22 cellular contexts compared by ENCODE assay signal in the genomic region with DNA sequence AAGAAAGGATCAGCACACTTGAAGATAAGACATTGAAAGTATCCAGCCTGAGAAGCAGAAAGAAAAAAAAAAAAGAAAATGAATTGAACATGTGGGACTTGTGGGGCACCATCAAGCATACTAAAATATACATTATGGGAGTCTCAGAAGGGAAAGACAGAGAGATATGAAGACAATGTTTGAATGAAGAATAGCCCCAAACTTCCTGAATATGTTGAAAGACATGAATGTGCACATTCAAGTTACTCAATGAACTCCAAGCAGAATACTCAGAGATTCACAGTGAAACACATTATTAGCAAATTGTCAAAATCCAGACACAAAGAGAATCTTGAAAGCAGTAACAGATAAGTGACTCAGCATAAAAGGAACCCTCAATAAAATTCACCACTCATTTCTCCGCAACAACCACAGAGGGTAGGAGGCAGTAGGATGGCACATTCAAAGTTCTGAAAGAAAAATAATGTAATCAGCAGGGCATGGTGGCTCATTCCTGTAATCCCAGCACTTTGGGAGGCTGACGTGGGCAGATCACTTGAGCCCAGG. TPM values are rescaled to one million over a fixed set of nuclear protein-coding genes. Genes with fewer than 3 reads are reported as not detected.
"Had no signal": no experiment of that assay in that cellular context is flagged by ENCODE, and none has a peak within 500 bp of the region (broad histone marks: within the 10 kb centered on the region; RNA-seq: fewer than 3 reads in every experiment).

No MANE protein-coding gene starts in this region.

- H3K9me3 Mint-ChIP-seq: activated naive CD4-positive, alpha-beta T cell treated with anti-CD3 and anti-CD28 coated beads for 36 hours; natural killer cell treated with Interleukin-12 subunit alpha and Interleukin-12 subunit beta and Interleukin-15 and Interleukin-18, amount 100 ng/mL, for 72 hours had no signal

- H2AFZ ChIP-seq: parathyroid adenoma had no signal

- DNase-seq: activated CD4-positive, alpha-beta T cell treated with anti-CD3 and anti-CD28 coated beads, Interleukin-2, amount 50 U/mL, for 4 hours; activated naive CD4-positive, alpha-beta T cell treated with anti-CD3 and anti-CD28 coated beads for 36 hours; anterior cingulate cortex; brain microvascular endothelial cell; central memory CD4-positive, alpha-beta T cell; endodermal cell; foreskin keratinocyte; glutamatergic neuron; hypothalamus; islet precursor cell; sigmoid colon; stimulated activated naive B cell treated with anti-CD40 and anti-IgM and Interleukin-4, amounts not matched to agents 10 μg/mL and 1 μg/mL and 100 μg/mL, for 72 hours; T1000; upper lobe of right lung; WERI-Rb-1 had no signal

- H3K4me1 ChIP-seq: foreskin keratinocyte, parathyroid adenoma, sigmoid colon, upper lobe of right lung had no signal

- FAIRE-seq: colon had no signal

- H3K9me3 ChIP-seq: neutrophil, thoracic aorta, upper lobe of right lung had no signal

- H3K27me3 Mint-ChIP-seq: stimulated activated naive B cell treated with anti-CD40 and anti-IgM and Interleukin-4, amounts not matched to agents 10 μg/mL and 1 μg/mL and 100 μg/mL, for 72 hours had no signal

- H3K27me3 ChIP-seq: brain microvascular endothelial cell, foreskin keratinocyte, neutrophil, sigmoid colon, upper lobe of right lung had no signal

- H3K36me3 ChIP-seq: brain microvascular endothelial cell, neutrophil, sigmoid colon, thoracic aorta, upper lobe of right lung, WERI-Rb-1 had no signal

- ATAC-seq: foreskin keratinocyte; natural killer cell treated with Interleukin-12 subunit alpha and Interleukin-12 subunit beta and Interleukin-15 and Interleukin-18, amount 100 ng/mL, for 72 hours; stimulated activated naive B cell treated with anti-CD40 and anti-IgM and Interleukin-4, amounts not matched to agents 10 μg/mL and 1 μg/mL and 100 μg/mL, for 72 hours; upper lobe of right lung had no signal

- H3K4me3 ChIP-seq: lung, sigmoid colon, thoracic aorta, upper lobe of right lung had no signal

- H3K4me3 Mint-ChIP-seq: activated naive CD4-positive, alpha-beta T cell treated with anti-CD3 and anti-CD28 coated beads for 36 hours; endodermal cell; natural killer cell treated with Interleukin-12 subunit alpha and Interleukin-12 subunit beta and Interleukin-15 and Interleukin-18, amount 100 ng/mL, for 72 hours; stimulated activated naive B cell treated with anti-CD40 and anti-IgM and Interleukin-4, amounts not matched to agents 10 μg/mL and 1 μg/mL and 100 μg/mL, for 72 hours had no signal

- H3K79me2 ChIP-seq: parathyroid adenoma had no signal

- H3K9ac ChIP-seq: parathyroid adenoma had no signal

- H3K27ac Mint-ChIP-seq: activated naive CD4-positive, alpha-beta T cell treated with anti-CD3 and anti-CD28 coated beads for 36 hours; endodermal cell; natural killer cell treated with Interleukin-12 subunit alpha and Interleukin-12 subunit beta and Interleukin-15 and Interleukin-18, amount 100 ng/mL, for 72 hours; stimulated activated naive B cell treated with anti-CD40 and anti-IgM and Interleukin-4, amounts not matched to agents 10 μg/mL and 1 μg/mL and 100 μg/mL, for 72 hours had no signal

- H3K36me3 Mint-ChIP-seq: natural killer cell treated with Interleukin-12 subunit alpha and Interleukin-12 subunit beta and Interleukin-15 and Interleukin-18, amount 100 ng/mL, for 72 hours had no signal

- H3K27ac ChIP-seq: brain microvascular endothelial cell, epithelial cell of prostate, foreskin keratinocyte, neutrophil, parathyroid adenoma, sigmoid colon, thoracic aorta, upper lobe of right lung, WERI-Rb-1 had no signal

RNA-seq across cellular contexts. Expression of a gene that starts 35.1 kb away (rescaled TPM):
- total RNA-seq: foreskin keratinocyte had no signal
